ENCODE assay signal across 1 cellular context in genomic region chr15:48866141-48866563, GRCh38.
TF ChIP-seq lines count a peak whose summit lies in the region.

No MANE protein-coding gene starts in this region.

TF ChIP-seq in GM23338, 12 proteins besides CTCF, POLR2A, EP300 and RAD21 (continued from another document):
- no peak for TF ChIP-seq CREB1 (CRISPR knock-in tag; IDR thresholded peaks at IDR 0.05; ENCODE audit: low read depth)
- no peak for TF ChIP-seq JUNB (IDR thresholded peaks at IDR 0.05; ENCODE audit: unreplicated experiment)
- TF ChIP-seq ETS1 (IDR thresholded peaks at IDR 0.05): no peak
- TF ChIP-seq NANOG (IDR thresholded peaks at IDR 0.05; ENCODE audit: borderline replicate concordance): no peak
- no peak for TF ChIP-seq REST (IDR thresholded peaks at IDR 0.05; ENCODE audit: unreplicated experiment)
- TF ChIP-seq ZNF331 (CRISPR knock-in tag; IDR thresholded peaks at IDR 0.05; ENCODE audit: low read depth): no peak
- no peak for TF ChIP-seq EZH2phosphoT487 (IDR thresholded peaks at IDR 0.05; ENCODE audit: unreplicated experiment)
- TF ChIP-seq POLR2AphosphoS5 (IDR thresholded peaks at IDR 0.05; ENCODE audit: low read depth): no peak
- TF ChIP-seq EZH2 (IDR thresholded peaks at IDR 0.05; ENCODE audit: low read depth, unreplicated experiment): no peak
